17 cellular contexts compared by ENCODE assay signal in genomic region chr2:191329841-191330240, GRCh38.
A peak's percentile ranks its signal among the peaks of the same experiment; 100 is the strongest.
DNase-seq lines count a peak whose midpoint lies in the region; TF ChIP-seq lines count a peak whose summit lies in the region.
"Had no signal": no experiment of that assay in that cellular context is flagged by ENCODE, and none has a peak within 500 bp of the region (broad histone marks: within the 10 kb centered on the region; RNA-seq: fewer than 3 reads in every experiment).

No MANE protein-coding gene starts in this region.

- H3K9me3 ChIP-seq in stomach = no peaks in the 10 kb centered on the region
- H3K9me3 ChIP-seq: A549 had no signal

- H3K27me3 ChIP-seq in stomach = no peaks in the 10 kb centered on the region
- H3K27me3 ChIP-seq: BLaER1 had no signal

- no peak for TF ChIP-seq EP300 in stomach (IDR thresholded peaks at IDR 0.05)

- no peak overlapping the region for H3K27ac ChIP-seq in stomach
- H3K27ac ChIP-seq: 22Rv1, A549, BLaER1 had no signal

- peak; percentile 30 for DNase-seq in SIG-M5 treated with dmso at 0.1 percent for 504 hours (lab: John Stamatoyannopoulos, UW; ENCODE audit: unreplicated experiment)
- no peak for DNase-seq in SIG-M5 (lab: John Stamatoyannopoulos, UW)
- peak; percentile 43 for DNase-seq in LNCaP clone FGC (ENCODE audit: low read depth)
- peak; percentile 65 for DNase-seq in islet precursor cell
- DNase-seq in stomach = no peak
- no peak for DNase-seq in AML-193 (lab: John Stamatoyannopoulos, UW)
- no peak for DNase-seq in foreskin melanocyte
- DNase-seq: CD4-positive, alpha-beta memory T cell; DMS153; DMS79; GF-D8; GOT3; H7; HFFc6 had no signal

- H3K36me3 ChIP-seq in stomach = peaks cover 0 to 21% (median 12%) of the 10 kb centered on the region in 4 donors

- H3K4me1 ChIP-seq in stomach = no peaks in the 10 kb centered on the region
- H3K4me1 ChIP-seq: A549, BLaER1 had no signal

- whole genome bisulfite sequencing in stomach, 5 donors = 84 to 94% (median 88%) methylated on average over 3 of the region's 3 CpGs

- no peak overlapping the region for H3K4me3 ChIP-seq in LNCaP clone FGC (ENCODE audit: low read depth, low read length)
- H3K4me3 ChIP-seq in stomach = no peak overlapping the region
- H3K4me3 ChIP-seq: A549, BLaER1 had no signal

- no peak for TF ChIP-seq CTCF in LNCaP clone FGC (IDR thresholded peaks at IDR 0.05; ENCODE audit: control insufficient read depth, extremely low read depth, insufficient read depth)
- no peak for TF ChIP-seq CTCF in stomach (IDR thresholded peaks at IDR 0.05)

- intact Hi-C loops in stomach (cut with DNase I; ENCODE audit: low total_unique reads) = no loop called here

- no peak for TF ChIP-seq POLR2A in stomach (IDR thresholded peaks at IDR 0.05)

Comparison
In these comparisons a context has a peak if more than half of its experiments do, and no peak if none do; other contexts are left out.
1. DNase-seq: peak in SIG-M5 treated with dmso at 0.1 percent for 504 hours (single experiment), LNCaP clone FGC (single experiment) and islet precursor cell (single experiment); none in SIG-M5 (single experiment), stomach (single experiment), AML-193 (0 of 2) and foreskin melanocyte (single experiment).